Comparison of ENCODE assay signal across 18 cellular contexts in the genomic region with DNA sequence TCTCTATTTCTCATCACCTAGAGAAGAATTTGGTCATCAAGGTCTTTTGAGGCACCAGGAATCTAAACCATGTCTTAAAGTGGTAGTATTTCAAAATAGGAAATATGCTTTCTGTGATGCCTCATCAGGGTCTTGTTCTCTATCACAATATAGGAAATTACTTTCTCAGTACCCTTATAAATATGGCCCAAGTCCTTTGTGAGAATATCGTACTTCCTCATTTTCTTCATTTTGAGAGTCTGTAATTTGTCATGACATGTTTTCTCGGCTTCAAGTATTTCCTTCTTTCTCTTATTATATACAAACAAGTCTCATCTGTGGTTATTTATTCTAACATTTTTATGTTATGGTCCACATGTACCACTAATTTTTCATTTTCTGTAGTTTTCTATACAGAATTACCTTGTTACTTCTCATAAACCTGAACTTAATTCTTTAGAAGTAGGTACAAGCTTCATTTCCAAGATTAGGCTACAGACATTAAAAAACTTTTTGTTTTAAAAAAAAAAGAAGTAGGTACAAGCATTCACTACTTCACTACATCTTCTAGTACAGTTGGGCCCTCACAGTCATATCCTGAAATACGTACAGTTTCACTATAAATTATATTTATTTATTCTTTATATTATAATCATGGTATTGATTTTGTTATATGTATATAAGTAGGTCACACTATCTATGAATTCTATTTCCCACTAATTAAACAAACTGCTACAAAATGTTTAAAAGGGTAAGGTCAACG. TPM values are rescaled to one million over a fixed set of nuclear protein-coding genes. Genes with fewer than 3 reads are reported as not detected.
DNase-seq lines count a peak whose midpoint lies in the region; ATAC-seq, FAIRE-seq and TF ChIP-seq lines count a peak whose summit lies in the region.
"Had no signal": no experiment of that assay in that cellular context is flagged by ENCODE, and none has a peak within 500 bp of the region (broad histone marks: within the 10 kb centered on the region; RNA-seq: fewer than 3 reads in every experiment).

No MANE protein-coding gene starts in this region.

- 48 to 60% methylated on average over 4 of the region's 4 CpGs for WGBS in upper lobe of left lung, 2 donors
- WGBS in HepG2 (ENCODE audit: low lambda C conversion rate) = 12% methylated on average over 4 of the region's 4 CpGs

- DNase-seq in NAMALWA (ENCODE audit: low spot score) (peak; percentile 21), upper lobe of left lung (no peak), HepG2 (ENCODE audit: low spot score) (no peak), H7 (no peak), NCI-H1436 (lab: John Stamatoyannopoulos, UW) (no peak)
- DNase-seq: activated CD4-positive, alpha-beta T cell treated with anti-CD3 and anti-CD28 coated beads, Interleukin-2, amount 50 U/mL, for 1 hour; DMS79 treated with DMSO at 0.1 percent for 48 hours; effector memory CD4-positive, alpha-beta T cell; foreskin melanocyte; HFFc6; KG1; natural killer cell; stimulated activated CD4-positive, alpha-beta T cell treated with anti-CD3 and anti-CD28 coated beads, Interleukin-4, amount 100 ng/mL, for 4 hours; stimulated activated naive CD8-positive, alpha-beta T cell treated with anti-CD3 and anti-CD28 coated beads, Interleukin-15, amount 100 ng/mL, for 72 hours had no signal

- no peak overlapping the region for H2AFZ ChIP-seq in HepG2 (ENCODE audit: low read length)

- no peak for FAIRE-seq in HepG2 (lab: Jason Lieb, UNC)

- H3K36me3 ChIP-seq in upper lobe of left lung (no peaks in the 10 kb centered on the region), HepG2 (replicated peaks in 1 of 2; ENCODE audit: control insufficient read depth in 1 of 2, insufficient read depth in 2 of 2, low read length in 2 of 2) (no peaks in the 10 kb centered on the region), H7 (replicated peaks; ENCODE audit: control insufficient read depth, insufficient read depth, low read length) (no peaks in the 10 kb centered on the region)
- H3K36me3 ChIP-seq: right atrium auricular region had no signal

- intact Hi-C loops in HepG2 (cut with micrococcal nuclease; ENCODE audit: unreplicated experiment) = no loop called here

- TF ChIP-seq POLR2A in upper lobe of left lung (IDR thresholded peaks at IDR 0.05) = no peak
- TF ChIP-seq POLR2A in HepG2 (IDR thresholded peaks at IDR 0.05; ENCODE audit: insufficient read depth in 1 of 2, low read depth in 2 of 2, low read length in 2 of 2) = no peak

- H3K9me3 ChIP-seq in upper lobe of left lung (no peaks in the 10 kb centered on the region), HepG2 (ENCODE audit: low read length) (no peaks in the 10 kb centered on the region)
- H3K9me3 ChIP-seq: right atrium auricular region had no signal

- CTCF ChIA-PET in HepG2 (lab: Yijun Ruan, JAX; ENCODE audit: low intra/inter-chr PET ratio, low total read pairs) = no interaction called here

- POLR2A ChIA-PET in HepG2 (lab: Yijun Ruan, JAX) = no interaction called here

- TF ChIP-seq CTCF in upper lobe of left lung (IDR thresholded peaks at IDR 0.05) (no peak), HepG2 (CRISPR knock-in tag; IDR thresholded peaks at IDR 0.05) (no peak)

- H3K4me1 ChIP-seq in upper lobe of left lung = no peaks in the 10 kb centered on the region
- H3K4me1 ChIP-seq in HepG2 (ENCODE audit: insufficient read depth, low read length) = no peaks in the 10 kb centered on the region
- H3K4me1 ChIP-seq: right atrium auricular region had no signal

- H3K27ac ChIP-seq in upper lobe of left lung (no peak overlapping the region), HepG2 (ENCODE audit: extremely low read length, insufficient read depth, low read length) (no peak overlapping the region)
- H3K27ac ChIP-seq: right atrium auricular region had no signal

- H3K27me3 ChIP-seq in upper lobe of left lung = no peaks in the 10 kb centered on the region
- H3K27me3 ChIP-seq in HepG2 (ENCODE audit: control insufficient read depth in 1 of 2, insufficient read depth in 2 of 2, low read length in 2 of 2) = no peaks in the 10 kb centered on the region
- H3K27me3 ChIP-seq in H7 (ENCODE audit: control insufficient read depth, insufficient read depth, low read length) = no peaks in the 10 kb centered on the region
- H3K27me3 ChIP-seq: right atrium auricular region had no signal

- TF ChIP-seq EP300 in upper lobe of left lung (IDR thresholded peaks at IDR 0.05) (no peak), HepG2 (IDR thresholded peaks at IDR 0.05; ENCODE audit: low read depth in 2 of 2, low read length in 2 of 2) (no peak), HepG2 (CRISPR knock-in tag; IDR thresholded peaks at IDR 0.05; ENCODE audit: borderline replicate concordance) (no peak)

- no peaks in the 10 kb centered on the region for H4K20me1 ChIP-seq in HepG2 (ENCODE audit: insufficient read depth, low read length)

- no TSS peak for BruUV-seq in HepG2 (replicated peaks; lab: Mats Ljungman, UMichigan)

- in situ Hi-C loops in HepG2 (cut with HindIII; ENCODE audit: extremely low pct_ligation_motif_present, low pct_unique_long_range_greater_than_20kb) = no loop called here

- peak; percentile 58 for ATAC-seq in GM18517 (IDR thresholded peaks at IDR 0.05; ENCODE audit: unreplicated experiment)
- ATAC-seq in GM21515 (IDR thresholded peaks at IDR 0.05; ENCODE audit: unreplicated experiment) = peak; percentile 50
- peak; percentile 41 for ATAC-seq in HG03064 (IDR thresholded peaks at IDR 0.05; ENCODE audit: low read depth, unreplicated experiment)
- no peak for ATAC-seq in upper lobe of left lung (ENCODE audit: low FRiP score in 2 of 2)
- no peak for ATAC-seq in HepG2
- ATAC-seq: natural killer cell; stimulated activated naive CD8-positive, alpha-beta T cell treated with anti-CD3 and anti-CD28 coated beads, Interleukin-15, amount 100 ng/mL, for 72 hours had no signal

- no peak overlapping the region for H3K4me2 ChIP-seq in HepG2 (ENCODE audit: low read depth, low read length)

- H3K9ac ChIP-seq in HepG2 (ENCODE audit: insufficient read depth, low read depth, low read length) = no peak overlapping the region

- H3K4me3 ChIP-seq in upper lobe of left lung = no peak overlapping the region
- H3K4me3 ChIP-seq in HepG2 (replicated peaks in 1 of 3; ENCODE audit: insufficient read depth in 1 of 3, low read depth in 2 of 3, low read length in 3 of 3) = no peak overlapping the region
- no peak overlapping the region for H3K4me3 ChIP-seq in H7 (ENCODE audit: insufficient read depth, low read depth, low read length)
- H3K4me3 ChIP-seq: right atrium auricular region had no signal

- no peak for TF ChIP-seq RAD21 in HepG2 (CRISPR knock-in tag; IDR thresholded peaks at IDR 0.05)

- no peaks in the 10 kb centered on the region for H3K79me2 ChIP-seq in HepG2 (ENCODE audit: insufficient read depth, low read length)

TF ChIP-seq in HepG2, 621 proteins besides CTCF, POLR2A, EP300 and RAD21:
- TF ChIP-seq HNF4A (CRISPR knock-in tag; IDR thresholded peaks at IDR 0.05) (no peak), ZNF557 (CRISPR knock-in tag; IDR thresholded peaks at IDR 0.05) (no peak), REXO4 (CRISPR knock-in tag; IDR thresholded peaks at IDR 0.05; ENCODE audit: borderline replicate concordance) (no peak)

RNA-seq across cellular contexts. Expression of a gene that starts 54.4 kb away (rescaled TPM):
- total RNA-seq in upper lobe of left lung (1 to 10 TPM in 2 of 6 donors, under 1 TPM in 3, not detected in 1; 0.63 to 3.8 (median 0.89) TPM), HepG2 (2016; rRNA removed; fragmentation: Illumina TruSeq; extraction: Trizol) (1.6 and 2.4 TPM in 2 replicates)
- 0.26 and 0.30 TPM in 2 replicates for total RNA-seq in HepG2 (2016; cell fraction: cytosol; rRNA removed; fragmentation: Illumina TruSeq; extraction: Trizol; ENCODE audit: low read depth)
- 1.5 and 2.8 TPM in 2 replicates for total RNA-seq in HepG2 (2016; cell fraction: insoluble cytoplasmic fraction; rRNA removed; fragmentation: Illumina TruSeq; extraction: Trizol)
- total RNA-seq in HepG2 (2016; cell fraction: membrane; rRNA removed; fragmentation: Illumina TruSeq; extraction: Trizol) = 0.68 and 0.69 TPM in 2 replicates
- 1.1 TPM in 2 replicates for total RNA-seq in HepG2 (2016; cell fraction: nucleus; rRNA removed; fragmentation: Illumina TruSeq; extraction: Trizol)
- 0.28 and 0.30 TPM in 2 replicates for polyA plus RNA-seq in HepG2 (2011; rRNA removed)
- 0.19 and 0.37 TPM in 2 replicates for polyA plus RNA-seq in HepG2 (2011; cell fraction: cytosol; rRNA removed)
- 0.13 and 0.21 TPM in 2 replicates for polyA plus RNA-seq in HepG2 (2011; cell fraction: nucleus; rRNA removed)
- 0.24 and 0.44 TPM in 2 replicates for polyA plus RNA-seq in HepG2 (2012)
- polyA plus RNA-seq in HepG2 (2016; cell fraction: cytosol; fragmentation: Illumina TruSeq; extraction: Trizol; ENCODE audit: low read depth) = 0.11 and 0.12 TPM in 2 replicates
- polyA plus RNA-seq in HepG2 (2016; cell fraction: insoluble cytoplasmic fraction; fragmentation: Illumina TruSeq; extraction: Trizol; ENCODE audit: low read depth) = 2.1 and 2.4 TPM in 2 replicates
- polyA plus RNA-seq in HepG2 (2016; cell fraction: membrane; fragmentation: Illumina TruSeq; extraction: Trizol; ENCODE audit: low read depth) = 0.22 and 0.44 TPM in 2 replicates
- 0.86 and 1.0 TPM in 2 replicates for polyA plus RNA-seq in HepG2 (2016; cell fraction: nucleus; fragmentation: Illumina TruSeq; extraction: Trizol; ENCODE audit: insufficient read depth, low read depth)
- 0.28 and 31.6 TPM in 2 replicates for polyA minus RNA-seq in HepG2 (2011; rRNA and poly(A)+ RNA removed; ENCODE audit: low replicate concordance)
- polyA minus RNA-seq in HepG2 (2011; cell fraction: cytosol; rRNA and poly(A)+ RNA removed) = not detected in 2 replicates
- polyA minus RNA-seq in HepG2 (2011; cell fraction: nucleus; rRNA and poly(A)+ RNA removed) = 0.39 and 1.1 TPM in 2 replicates
- 5.8 and 6.8 TPM in 2 replicates for total RNA-seq in H7 (2014; rRNA removed; shearing (Covaris generic))

Comparison
In these comparisons a context has a peak if more than half of its experiments do, and no peak if none do; other contexts are left out.
1. ATAC-seq: peak in GM18517 (single experiment), GM21515 (single experiment) and HG03064 (single experiment); none in upper lobe of left lung (0 of 2) and HepG2 (single experiment).